Comparison of ENCODE assay signal across 9 cellular contexts in the genomic region with DNA sequence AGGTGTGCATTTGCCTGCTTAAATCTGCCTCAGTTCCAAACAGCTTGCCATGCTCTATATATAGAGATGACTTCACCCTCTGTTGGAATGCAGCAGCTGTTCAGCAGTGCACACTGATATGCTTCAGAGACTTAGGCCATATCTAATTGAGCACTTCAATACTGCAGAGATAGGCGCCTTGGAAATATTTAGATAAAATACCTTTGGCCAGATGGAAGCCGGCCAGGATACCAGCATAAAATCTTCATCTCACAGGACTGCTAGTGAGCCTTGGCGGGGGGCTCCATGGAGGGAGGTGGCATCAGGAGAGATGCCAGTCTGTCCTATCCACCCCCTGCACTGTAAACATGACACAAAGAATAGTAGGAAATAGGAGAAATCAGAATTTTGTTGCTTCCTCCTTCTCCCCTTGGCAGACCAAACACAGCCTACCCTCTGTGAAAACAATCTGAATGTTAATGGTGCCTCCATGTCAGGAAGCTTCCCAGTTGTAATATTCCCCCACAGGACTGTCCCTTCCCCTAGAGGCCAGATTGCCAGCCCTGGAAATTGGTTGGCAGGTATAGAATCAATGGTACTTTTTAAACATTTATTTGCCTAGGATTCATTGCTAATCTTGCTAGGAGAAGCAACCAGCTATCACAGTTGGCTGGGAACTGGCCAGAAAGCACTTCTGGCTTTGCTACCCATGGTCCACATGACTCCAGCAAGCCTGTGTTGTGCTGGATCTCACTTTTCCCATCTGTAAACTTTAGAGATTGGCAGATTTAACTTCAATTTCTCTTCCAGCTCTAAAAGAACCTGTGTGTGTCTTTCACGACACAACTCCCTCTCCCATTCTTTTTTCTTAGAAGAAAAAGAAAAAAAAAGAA.
DNase-seq lines count a peak whose midpoint lies in the region; ATAC-seq, FAIRE-seq and TF ChIP-seq lines count a peak whose summit lies in the region.
"Had no signal": no experiment of that assay in that cellular context is flagged by ENCODE, and none has a peak within 500 bp of the region (broad histone marks: within the 10 kb centered on the region; RNA-seq: fewer than 3 reads in every experiment).

No MANE protein-coding gene starts in this region.

- H3K27me3 Mint-ChIP-seq in T-helper 17 cell: peaks cover 6% of the 10 kb centered on the region

- no peak for TF ChIP-seq EP300 in transverse colon (IDR thresholded peaks at IDR 0.05; ENCODE audit: low read depth)

- ATAC-seq in pancreas: peak; percentile 97 to 98 (median 98)
- no peak for ATAC-seq in T-helper 17 cell
- no peak for ATAC-seq in GM19324 (IDR thresholded peaks at IDR 0.05; ENCODE audit: low FRiP score, unreplicated experiment)
- ATAC-seq: GM12878 had no signal

- intact Hi-C loops in pancreas (cut with DNase I) (loop anchor here in 1 of 3 donors (10.0 kb wide), 1 partner anchor 1266 kb away; no protein-coding TSS in a partner anchor), transverse colon (cut with DNase I; ENCODE audit: low total_unique reads) (no loop called here)

- H3K9me3 ChIP-seq in pancreas: no peaks in the 10 kb centered on the region
- H3K9me3 ChIP-seq in transverse colon: no peaks in the 10 kb centered on the region
- H3K9me3 ChIP-seq in T-helper 17 cell (ENCODE audit: control insufficient read depth, low read length, poor library complexity, severe bottlenecking): no peaks in the 10 kb centered on the region

- 32 to 37% methylated on average over 4 of the region's 4 CpGs for WGBS in pancreas, 2 donors
- 57 to 64% methylated on average over 1 to 4 of the region's 4 CpGs for WGBS in transverse colon (ENCODE audit: low coverage in 1 of 2), 2 donors

- FAIRE-seq in pancreas (lab: Jason Lieb, UNC): no peak
- FAIRE-seq: GM12878 had no signal

- peaks cover 2% of the 10 kb centered on the region for H3K4me1 Mint-ChIP-seq in T-helper 17 cell

- no peaks in the 10 kb centered on the region for H3K27me3 ChIP-seq in pancreas
- H3K27me3 ChIP-seq in transverse colon: no peaks in the 10 kb centered on the region

- no peak overlapping the region for H3K4me3 Mint-ChIP-seq in T-helper 17 cell

- H3K4me3 ChIP-seq in pancreas (no peak overlapping the region), transverse colon (no peak overlapping the region)
- H3K4me3 ChIP-seq: GM12878 had no signal

- in situ Hi-C loops in transverse colon (cut with MboI; ENCODE audit: low pct_ligation_motif_present in 1 of 4, low pct_unique_long_range_greater_than_20kb in 1 of 4, low sequenced_read_pairs in 3 of 4): no loop called here

- peak; percentile 95 for DNase-seq in DMS 273 (lab: John Stamatoyannopoulos, UW; ENCODE audit: unreplicated experiment)
- DNase-seq in NCI-H446 (lab: John Stamatoyannopoulos, UW): peak; percentile 68 to 82
- peak; percentile 43 for DNase-seq in fibroblast of gingiva (ENCODE audit: low read depth)
- DNase-seq in pancreas: peak in 5 of 6 donors; percentile 26 to 69 (median 58)
- no peak for DNase-seq in transverse colon
- no peak for DNase-seq in T-helper 17 cell
- no peak for DNase-seq in Kasumi-1 (lab: John Stamatoyannopoulos, UW)

- TF ChIP-seq CTCF in pancreas (IDR thresholded peaks at IDR 0.05) (no peak), transverse colon (IDR thresholded peaks at IDR 0.05) (no peak)

- H3K36me3 Mint-ChIP-seq in T-helper 17 cell (ENCODE audit: low read depth): no peaks in the 10 kb centered on the region

- no peak overlapping the region for H3K27ac Mint-ChIP-seq in T-helper 17 cell

- no peaks in the 10 kb centered on the region for H3K36me3 ChIP-seq in pancreas
- H3K36me3 ChIP-seq in transverse colon: no peaks in the 10 kb centered on the region

- peak overlapping the region in 2 of 4 donors; percentile 45 to 70 for H3K27ac ChIP-seq in pancreas
- peak overlapping the region in 2 of 4 donors; percentile 4 to 31 for H3K27ac ChIP-seq in transverse colon

- no peak for TF ChIP-seq POLR2A in transverse colon (IDR thresholded peaks at IDR 0.05)

- H3K4me1 ChIP-seq in pancreas (peaks cover 3 to 20% (median 18%) of the 10 kb centered on the region in 3 donors), transverse colon (peaks cover 3 to 27% (median 5%) of the 10 kb centered on the region in 4 donors)

Comparison
In these comparisons a context has a peak if more than half of its experiments do, and no peak if none do; other contexts are left out.
1. DNase-seq: peak in DMS 273 (single experiment), NCI-H446 (2 of 2), fibroblast of gingiva (single experiment) and pancreas (5 of 6); none in transverse colon (single experiment), T-helper 17 cell (0 of 3) and Kasumi-1 (0 of 2).
2. ATAC-seq: peak in pancreas (4 of 4); none in T-helper 17 cell (single experiment) and GM19324 (single experiment).